10 cellular contexts compared by ENCODE assay signal in genomic region chr5:14172149-14172795, GRCh38. TPM values are rescaled to one million over a fixed set of nuclear protein-coding genes. Genes with fewer than 3 reads are reported as not detected.
A peak's percentile ranks its signal among the peaks of the same experiment; 100 is the strongest.
DNase-seq lines count a peak whose midpoint lies in the region; ATAC-seq, FAIRE-seq and TF ChIP-seq lines count a peak whose summit lies in the region.
"Had no signal": no experiment of that assay in that cellular context is flagged by ENCODE, and none has a peak within 500 bp of the region (broad histone marks: within the 10 kb centered on the region; RNA-seq: fewer than 3 reads in every experiment).

No MANE protein-coding gene starts in this region.

- H3F3A ChIP-seq in GM23248 (ENCODE audit: insufficient read depth), result peaks cover 88% of the 10 kb centered on the region

- H3K4me1 Mint-ChIP-seq in natural killer cell treated with Interleukin-12 subunit alpha and Interleukin-12 subunit beta and Interleukin-15 and Interleukin-18, amount 100 ng/mL, for 72 hours (ENCODE audit: low read depth in 2 of 2), result peaks cover 46 to 55% of the 10 kb centered on the region in 2 donors

- H3K9me2 ChIP-seq in GM23248 (ENCODE audit: insufficient read depth), result no peaks in the 10 kb centered on the region

- H3K9ac ChIP-seq in GM23248, result peak overlapping the region; percentile 33; the same call in 1 of the 2 replicates

- H3K4me3 Mint-ChIP-seq in natural killer cell treated with Interleukin-12 subunit alpha and Interleukin-12 subunit beta and Interleukin-15 and Interleukin-18, amount 100 ng/mL, for 72 hours, result peak overlapping the region; percentile 49

- DNase-seq in GM23248 (peak; percentile 19), H54 (ENCODE audit: insufficient read length, low spot score) (no peak), GM03348 (ENCODE audit: low spot score) (no peak)
- no peak for DNase-seq in natural killer cell treated with Interleukin-12 subunit alpha and Interleukin-12 subunit beta and Interleukin-15 and Interleukin-18, amount 100 ng/mL, for 72 hours (ENCODE audit: low spot score)
- no peak for DNase-seq in activated CD4-positive, alpha-beta T cell treated with anti-CD3 and anti-CD28 coated beads, Interleukin-2, amount 50 U/mL, for 1 hour
- no peak for DNase-seq in stimulated activated naive CD4-positive, alpha-beta T cell (lab: John Stamatoyannopoulos, UW)
- DNase-seq: activated naive CD8-positive, alpha-beta T cell treated with anti-CD3 and anti-CD28 coated beads for 36 hours; heart left ventricle had no signal

- peak overlapping the region; percentile 31; the same call in 1 of the 2 replicates for H3K4me3 ChIP-seq in GM23248
- H3K4me3 ChIP-seq: heart left ventricle had no signal

- 92 to 98% methylated on average over 5 of the region's 5 CpGs for WGBS in GM23248 (ENCODE audit: low coverage in 1 of 2, low lambda C conversion rate in 2 of 2, missing lambda C conversion rate in 2 of 2), 2 experiments

- H3K4me1 ChIP-seq in GM23248 (ENCODE audit: insufficient read depth), result peaks cover 89% of the 10 kb centered on the region

- in situ Hi-C loops in GM23248 (cut with MboI), result no loop called here

- peak overlapping the region; percentile 52 to 57 for H3K27ac Mint-ChIP-seq in natural killer cell treated with Interleukin-12 subunit alpha and Interleukin-12 subunit beta and Interleukin-15 and Interleukin-18, amount 100 ng/mL, for 72 hours
- H3K27ac Mint-ChIP-seq: activated naive CD8-positive, alpha-beta T cell treated with anti-CD3 and anti-CD28 coated beads for 36 hours had no signal

- no peaks in the 10 kb centered on the region for H3K9me3 ChIP-seq in GM23248 (ENCODE audit: low read depth)
- H3K9me3 ChIP-seq: heart left ventricle had no signal

- no peaks in the 10 kb centered on the region for H3K9me3 Mint-ChIP-seq in natural killer cell treated with Interleukin-12 subunit alpha and Interleukin-12 subunit beta and Interleukin-15 and Interleukin-18, amount 100 ng/mL, for 72 hours
- H3K9me3 Mint-ChIP-seq: activated naive CD8-positive, alpha-beta T cell treated with anti-CD3 and anti-CD28 coated beads for 36 hours had no signal

- H3K27me3 Mint-ChIP-seq in natural killer cell treated with Interleukin-12 subunit alpha and Interleukin-12 subunit beta and Interleukin-15 and Interleukin-18, amount 100 ng/mL, for 72 hours, result peaks cover 0 to 2% of the 10 kb centered on the region in 2 donors

- ATAC-seq in GM18868 (IDR thresholded peaks at IDR 0.05; ENCODE audit: unreplicated experiment), result peak; percentile 63
- peak; percentile 46 for ATAC-seq in HG03565 (IDR thresholded peaks at IDR 0.05; ENCODE audit: unreplicated experiment)
- ATAC-seq in natural killer cell treated with Interleukin-12 subunit alpha and Interleukin-12 subunit beta and Interleukin-15 and Interleukin-18, amount 100 ng/mL, for 72 hours, result peak in 1 of 2 donors; percentile 57

- H3K79me2 ChIP-seq in GM23248 (ENCODE audit: insufficient read depth), result peaks cover 100% of the 10 kb centered on the region

- no peaks in the 10 kb centered on the region for H3K27me3 ChIP-seq in GM23248 (replicated peaks; ENCODE audit: insufficient read depth)
- H3K27me3 ChIP-seq: heart left ventricle had no signal

- 0 out of 2 replicates have a peak, but pooled peaks cover 3% of the 10 kb centered on the region for H4K20me1 ChIP-seq in GM23248 (ENCODE audit: insufficient read depth)

- peak overlapping the region; percentile 63 for H3K4me2 ChIP-seq in GM23248 (ENCODE audit: unreplicated experiment)

- no peaks in the 10 kb centered on the region; the same call in 1 of the 2 replicates for H3K36me3 ChIP-seq in GM23248 (ENCODE audit: low read depth)
- H3K36me3 ChIP-seq: heart left ventricle had no signal

- H3K27ac ChIP-seq in GM23248, result peak overlapping the region; percentile 67

- TF ChIP-seq POLR2A in H54 (IDR thresholded peaks at IDR 0.05; ENCODE audit: low read depth, low read length), result no peak

- no peak overlapping the region for H2AFZ ChIP-seq in GM23248

- H3K36me3 Mint-ChIP-seq in natural killer cell treated with Interleukin-12 subunit alpha and Interleukin-12 subunit beta and Interleukin-15 and Interleukin-18, amount 100 ng/mL, for 72 hours, result no peaks in the 10 kb centered on the region
- H3K36me3 Mint-ChIP-seq: activated naive CD8-positive, alpha-beta T cell treated with anti-CD3 and anti-CD28 coated beads for 36 hours had no signal

- no peak for FAIRE-seq in H54 (lab: Jason Lieb, UNC)

RNA-seq across cellular contexts. Expression of gene TRIO, which starts 29.1 kb away (rescaled TPM):
- total RNA-seq in GM23248 (2014; rRNA removed; shearing (Covaris generic)), result 171 and 198 TPM in 2 replicates
- 19.0 and 28.1 TPM in 2 replicates for polyA plus RNA-seq in GM23248 (2016; fragmentation: Nextera tagmentation; extraction: Ambion mirVana)
- total RNA-seq in natural killer cell treated with Interleukin-12 subunit alpha and Interleukin-12 subunit beta and Interleukin-15 and Interleukin-18, amount 100 ng/mL, for 72 hours, result 10 to 100 TPM; 40.1 to 70.3 TPM
